15 cellular contexts compared by ENCODE assay signal in the genomic region with DNA sequence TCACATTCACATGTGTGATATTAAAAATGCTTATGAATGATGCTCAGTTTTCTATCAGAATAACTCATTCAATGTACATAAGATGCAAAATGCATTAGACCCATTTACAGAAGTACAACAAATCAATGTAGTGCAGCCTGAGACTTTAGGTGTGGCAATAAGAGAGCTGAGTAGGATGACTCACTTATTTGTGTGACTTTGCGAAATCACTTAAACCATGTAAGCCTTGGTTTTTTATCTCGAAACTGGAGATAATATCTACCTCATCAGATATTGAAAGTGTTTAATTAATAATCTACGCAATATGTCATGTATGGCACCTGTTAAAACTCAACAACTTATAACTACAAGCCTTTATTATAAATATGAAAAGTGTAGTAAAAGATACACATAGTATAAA.
A peak's percentile ranks its signal among the peaks of the same experiment; 100 is the strongest.
DNase-seq lines count a peak whose midpoint lies in the region; TF ChIP-seq lines count a peak whose summit lies in the region.
"Had no signal": no experiment of that assay in that cellular context is flagged by ENCODE, and none has a peak within 500 bp of the region (broad histone marks: within the 10 kb centered on the region; RNA-seq: fewer than 3 reads in every experiment).

No MANE protein-coding gene starts in this region.

- no peaks in the 10 kb centered on the region for H3K9me3 Mint-ChIP-seq in progenitor cell of endocrine pancreas (ENCODE audit: low read depth)
- H3K9me3 Mint-ChIP-seq: stimulated activated naive CD8-positive, alpha-beta T cell treated with anti-CD3 and anti-CD28 coated beads, Interleukin-15, Interleukin-2, amounts not matched to agents 100 ng/mL and 50 ng/mL, for 24 hours had no signal

- no peak overlapping the region for H3K14ac ChIP-seq in neuronal stem cell (ENCODE audit: low read length)

- no peak overlapping the region for H3K27ac ChIP-seq in GM23248
- H3K27ac ChIP-seq in epithelial cell of prostate, result no peak overlapping the region
- H3K27ac ChIP-seq in neuronal stem cell (replicated peaks; ENCODE audit: low read length), result no peak overlapping the region

- no peak overlapping the region for H2AK5ac ChIP-seq in neuronal stem cell (ENCODE audit: low read depth, low read length)

- H3K4me2 ChIP-seq in GM23248 (ENCODE audit: unreplicated experiment) (no peak overlapping the region), neuronal stem cell (ENCODE audit: insufficient read depth, low read length, poor library complexity, severe bottlenecking) (no peak overlapping the region)

- H3K9me2 ChIP-seq in GM23248 (ENCODE audit: insufficient read depth), result no peaks in the 10 kb centered on the region

- no peaks in the 10 kb centered on the region for H3K36me3 ChIP-seq in GM23248 (ENCODE audit: low read depth)
- H3K36me3 ChIP-seq in neuronal stem cell (replicated peaks in 1 of 2; ENCODE audit: control insufficient read depth in 2 of 2, insufficient read depth in 2 of 2, low read length in 2 of 2), result no peaks in the 10 kb centered on the region

- WGBS in GM23248 (ENCODE audit: low coverage in 1 of 2, low lambda C conversion rate in 2 of 2, missing lambda C conversion rate in 2 of 2), 2 experiments, result 40 to 41% methylated on average over 3 of the region's 3 CpGs
- WGBS in neuronal stem cell (ENCODE audit: extremely low coverage in 2 of 2, insufficient read length in 2 of 2, insufficient replicate concordance in 1 of 2), 2 donors, result no CpG with 5 or more reads among the region's 3 CpGs

- H3K27ac Mint-ChIP-seq in progenitor cell of endocrine pancreas, result no peak overlapping the region
- H3K27ac Mint-ChIP-seq: nephron progenitor cell; stimulated activated naive CD8-positive, alpha-beta T cell treated with anti-CD3 and anti-CD28 coated beads, Interleukin-15, Interleukin-2, amounts not matched to agents 100 ng/mL and 50 ng/mL, for 24 hours had no signal

- no peak overlapping the region for H3K18ac ChIP-seq in neuronal stem cell (ENCODE audit: low read length)

- H3K79me1 ChIP-seq in neuronal stem cell (ENCODE audit: low read depth, low read length), result no peaks in the 10 kb centered on the region

- no peak overlapping the region for H3K4me3 ChIP-seq in GM23248
- no peak overlapping the region for H3K4me3 ChIP-seq in skeletal muscle cell (ENCODE audit: low read depth, low read length)
- no peak overlapping the region for H3K4me3 ChIP-seq in neuronal stem cell (ENCODE audit: low read length in 2 of 2)

- no peak overlapping the region for H2BK5ac ChIP-seq in neuronal stem cell (ENCODE audit: low read length)

- no peak for TF ChIP-seq CTCF in progenitor cell of endocrine pancreas (IDR thresholded peaks at IDR 0.05; ENCODE audit: unreplicated experiment)

- no peak overlapping the region for H2BK12ac ChIP-seq in neuronal stem cell (ENCODE audit: low read length)

- no peak overlapping the region for H3K4me3 Mint-ChIP-seq in progenitor cell of endocrine pancreas (ENCODE audit: low read depth)
- H3K4me3 Mint-ChIP-seq: nephron progenitor cell; stimulated activated naive CD8-positive, alpha-beta T cell treated with anti-CD3 and anti-CD28 coated beads, Interleukin-15, Interleukin-2, amounts not matched to agents 100 ng/mL and 50 ng/mL, for 24 hours had no signal

- H3K9ac ChIP-seq in GM23248 (no peak overlapping the region), neuronal stem cell (ENCODE audit: low read depth, low read length, poor library complexity) (no peak overlapping the region)

- no peak overlapping the region for H4K91ac ChIP-seq in neuronal stem cell (ENCODE audit: low read depth, low read length, poor library complexity)

- H3K27me3 Mint-ChIP-seq in progenitor cell of endocrine pancreas, result no peaks in the 10 kb centered on the region
- H3K27me3 Mint-ChIP-seq: stimulated activated naive CD8-positive, alpha-beta T cell treated with anti-CD3 and anti-CD28 coated beads, Interleukin-15, Interleukin-2, amounts not matched to agents 100 ng/mL and 50 ng/mL, for 24 hours had no signal

- DNase-seq in GM23248 (peak; percentile 66), NCI-H226 (peak; percentile 63), epithelial cell of prostate (ENCODE audit: low read depth, low spot score) (peak; percentile 2), skeletal muscle cell (ENCODE audit: low read depth) (peak; percentile 16), HUDEP-2 (lab: John Stamatoyannopoulos, UW; ENCODE audit: unreplicated experiment in 76 of 76) (no peak), neuronal stem cell (ENCODE audit: low spot score) (no peak), progenitor cell of endocrine pancreas (ENCODE audit: low spot score, unreplicated experiment) (no peak)
- DNase-seq: aorta; Caco-2; effector memory CD4-positive, alpha-beta T cell; hippocampal formation; NCI-H510A treated with DMSO at 0.1 percent for 48 hours; nephron progenitor cell; RPMI8226 had no signal

- H2BK120ac ChIP-seq in neuronal stem cell (ENCODE audit: low read depth, low read length), result no peak overlapping the region

- no peaks in the 10 kb centered on the region for H3K79me2 ChIP-seq in GM23248 (ENCODE audit: insufficient read depth)

- no peaks in the 10 kb centered on the region for H4K20me1 ChIP-seq in GM23248 (ENCODE audit: insufficient read depth)

- H3K9me3 ChIP-seq in GM23248 (ENCODE audit: low read depth) (no peaks in the 10 kb centered on the region), neuronal stem cell (replicated peaks in 1 of 2; ENCODE audit: control insufficient read depth in 2 of 2, insufficient read depth in 1 of 2, low read depth in 1 of 2, low read length in 2 of 2) (no peaks in the 10 kb centered on the region)
- H3K9me3 ChIP-seq: Caco-2 had no signal

- H2AFZ ChIP-seq in GM23248 (no peak overlapping the region), neuronal stem cell (ENCODE audit: low read length) (no peak overlapping the region)

- H2BK15ac ChIP-seq in neuronal stem cell (ENCODE audit: low read length), result no peak overlapping the region

- no peak overlapping the region for H3K4ac ChIP-seq in neuronal stem cell (ENCODE audit: low read length)

- H3K4me1 ChIP-seq in GM23248 (ENCODE audit: insufficient read depth) (no peaks in the 10 kb centered on the region), neuronal stem cell (ENCODE audit: control insufficient read depth in 2 of 2, insufficient read depth in 1 of 2, low read depth in 1 of 2, low read length in 2 of 2) (no peaks in the 10 kb centered on the region)
- H3K4me1 ChIP-seq: Caco-2 had no signal

- no peaks in the 10 kb centered on the region for H3K36me3 Mint-ChIP-seq in progenitor cell of endocrine pancreas (ENCODE audit: insufficient read depth)

- H3K23ac ChIP-seq in neuronal stem cell (ENCODE audit: low read depth, low read length, poor library complexity), result no peak overlapping the region

- no peak overlapping the region for H4K8ac ChIP-seq in neuronal stem cell (ENCODE audit: low read depth, low read length)

- H3F3A ChIP-seq in GM23248 (ENCODE audit: insufficient read depth), result no peaks in the 10 kb centered on the region

- H3K4me1 Mint-ChIP-seq in progenitor cell of endocrine pancreas (ENCODE audit: low read depth), result peaks cover 1% of the 10 kb centered on the region
- H3K4me1 Mint-ChIP-seq: nephron progenitor cell had no signal

- H3K27me3 ChIP-seq in GM23248 (replicated peaks; ENCODE audit: insufficient read depth), result no peaks in the 10 kb centered on the region; the same call in 1 of the 2 replicates
- no peaks in the 10 kb centered on the region for H3K27me3 ChIP-seq in neuronal stem cell (ENCODE audit: control insufficient read depth in 3 of 3, insufficient read depth in 3 of 3, low read depth in 1 of 3, low read length in 3 of 3)

- in situ Hi-C loops in GM23248 (cut with MboI), result loop anchor here (25.0 kb wide), 2 partner anchors 554 to 1279 kb away; no protein-coding TSS in a partner anchor

Comparison
In these comparisons a context has a peak if more than half of its experiments do, and no peak if none do; other contexts are left out.
1. DNase-seq: peak in GM23248 (single experiment), NCI-H226 (single experiment), epithelial cell of prostate (single experiment) and skeletal muscle cell (single experiment); none in HUDEP-2 (0 of 76), neuronal stem cell (single experiment) and progenitor cell of endocrine pancreas (single experiment).